ENCODE assay signal across 12 cellular contexts in the genomic region with DNA sequence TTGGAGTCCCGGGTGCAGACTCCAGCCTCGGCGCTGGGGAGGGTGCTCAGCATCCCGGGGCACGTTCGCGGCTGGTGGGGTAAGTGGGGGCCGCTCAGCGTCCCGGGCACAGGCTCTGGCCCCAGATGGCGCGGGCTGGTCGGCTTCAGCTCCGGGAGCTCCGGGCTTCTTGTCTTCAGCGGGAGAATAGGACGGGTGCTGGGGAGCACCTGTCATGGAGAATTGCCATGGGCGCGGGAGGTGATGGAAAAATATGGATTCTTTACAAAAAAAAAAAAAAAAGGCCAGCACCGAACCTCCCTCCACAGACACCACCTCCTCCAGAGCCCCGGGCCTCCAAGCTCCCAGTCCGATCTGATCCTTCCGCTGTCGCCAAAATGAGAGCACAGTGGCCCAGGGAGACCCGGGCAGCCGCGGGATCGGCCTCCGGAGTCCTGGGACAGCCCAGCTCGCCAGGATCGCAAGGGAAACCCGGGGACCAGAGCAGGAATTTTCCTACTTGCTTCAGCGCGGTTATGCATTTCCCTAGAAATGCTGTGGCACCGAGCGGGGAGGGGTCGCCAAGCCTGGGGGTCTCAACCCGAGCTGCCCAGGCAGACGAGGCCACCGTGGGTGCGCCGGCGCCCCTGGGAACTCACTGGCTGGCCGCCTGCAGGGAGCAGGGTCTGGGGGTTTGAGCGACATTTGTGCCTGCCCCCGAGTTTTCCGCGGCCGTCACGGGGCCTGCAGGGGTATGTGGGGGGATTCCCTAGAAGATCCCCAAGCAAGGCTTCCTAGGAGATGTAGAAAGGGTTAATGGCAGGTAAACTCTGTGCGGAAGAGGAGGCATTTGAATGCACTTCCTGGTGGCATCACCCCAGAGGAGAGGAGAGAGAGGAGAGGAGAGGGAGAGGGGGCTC.
DNase-seq lines count a peak whose midpoint lies in the region; ATAC-seq and TF ChIP-seq lines count a peak whose summit lies in the region.
"Had no signal": no experiment of that assay in that cellular context is flagged by ENCODE, and none has a peak within 500 bp of the region (broad histone marks: within the 10 kb centered on the region; RNA-seq: fewer than 3 reads in every experiment).

No MANE protein-coding gene starts in this region.

- ATAC-seq in left ventricle myocardium superior, result no peak
- ATAC-seq in upper lobe of right lung, result no peak
- ATAC-seq in GM19023 (IDR thresholded peaks at IDR 0.05; ENCODE audit: unreplicated experiment), result no peak
- no peak for ATAC-seq in GM18520 (IDR thresholded peaks at IDR 0.05; ENCODE audit: unreplicated experiment)

- H3K4me3 ChIP-seq in cardiac muscle cell (peak overlapping the region; percentile 46), neural cell (ENCODE audit: low read length) (peak overlapping the region; percentile 89), upper lobe of right lung (peak overlapping the region; percentile 39)
- H3K4me3 ChIP-seq: SJCRH30 had no signal

- no peaks in the 10 kb centered on the region for H4K20me1 ChIP-seq in neural cell (ENCODE audit: insufficient read depth)

- H3K9me2 ChIP-seq in neural cell (ENCODE audit: insufficient read depth, low read length), result no peaks in the 10 kb centered on the region

- intact Hi-C loops in left ventricle myocardium superior (cut with micrococcal nuclease) (no loop called here), upper lobe of right lung (cut with DNase I) (no loop called here)

- peak overlapping the region; percentile 40 for H2AFZ ChIP-seq in neural cell (ENCODE audit: low read depth, low read length)

- H3K9ac ChIP-seq in neural cell (ENCODE audit: low read length), result peak overlapping the region; percentile 77

- peaks cover 51% of the 10 kb centered on the region for H3K27me3 ChIP-seq in cardiac muscle cell
- no peaks in the 10 kb centered on the region for H3K27me3 ChIP-seq in neural cell (ENCODE audit: insufficient read depth, low read depth, low read length)
- peaks cover 53% of the 10 kb centered on the region for H3K27me3 ChIP-seq in upper lobe of right lung

- no peak for TF ChIP-seq EP300 in neural cell (conservative IDR thresholded peaks at IDR 0.05; ENCODE audit: poor library complexity, severe bottlenecking)

- H3K79me2 ChIP-seq in neural cell (replicated peaks; ENCODE audit: insufficient read depth, low read length), result no peaks in the 10 kb centered on the region

- H3K27ac ChIP-seq in cardiac muscle cell, result no peak overlapping the region
- H3K27ac ChIP-seq in neural cell (ENCODE audit: low read length), result no peak overlapping the region
- H3K27ac ChIP-seq in upper lobe of right lung, result no peak overlapping the region
- H3K27ac ChIP-seq: esophagus squamous epithelium, SJCRH30, uterus had no signal

- TF ChIP-seq RAD21 in neural cell (conservative IDR thresholded peaks at IDR 0.05), result no peak

- no peak for DNase-seq in cardiac muscle cell (ENCODE audit: low read depth in 1 of 2, low spot score in 1 of 2)
- no peak for DNase-seq in left ventricle myocardium superior
- peak; percentile 50 for DNase-seq in ecto neural progenitor cell (ENCODE audit: low spot score)
- DNase-seq in upper lobe of right lung, result peak; percentile 63
- DNase-seq in middle frontal gyrus (ENCODE audit: extremely low spot score, low spot score), result no peak
- DNase-seq: activated CD4-positive, alpha-beta T cell treated with anti-CD3 and anti-CD28 coated beads, Interleukin-2, amount 50 U/mL, for 4 hours; esophagus squamous epithelium had no signal

- no peaks in the 10 kb centered on the region for H3K36me3 ChIP-seq in cardiac muscle cell
- H3K36me3 ChIP-seq in neural cell (ENCODE audit: insufficient read depth, low read length), result no peaks in the 10 kb centered on the region
- H3K36me3 ChIP-seq in upper lobe of right lung, result no peaks in the 10 kb centered on the region
- H3K36me3 ChIP-seq: esophagus squamous epithelium, SJCRH30, uterus had no signal

- TF ChIP-seq CTCF in cardiac muscle cell (IDR thresholded peaks at IDR 0.05; ENCODE audit: low read depth, low read length) (no peak), neural cell (IDR thresholded peaks at IDR 0.05; ENCODE audit: poor library complexity, severe bottlenecking) (no peak), upper lobe of right lung (IDR thresholded peaks at IDR 0.05) (no peak)

- no peaks in the 10 kb centered on the region for H3K4me1 ChIP-seq in cardiac muscle cell (ENCODE audit: low read depth)
- H3K4me1 ChIP-seq in upper lobe of right lung, result no peaks in the 10 kb centered on the region
- H3K4me1 ChIP-seq: SJCRH30, uterus had no signal

- H3K4me2 ChIP-seq in neural cell (ENCODE audit: low read length), result peak overlapping the region; percentile 47

- H3K9me3 ChIP-seq in cardiac muscle cell (ENCODE audit: low read depth) (no peaks in the 10 kb centered on the region), neural cell (ENCODE audit: low read length) (no peaks in the 10 kb centered on the region), upper lobe of right lung (no peaks in the 10 kb centered on the region)
- H3K9me3 ChIP-seq: esophagus squamous epithelium, SJCRH30, uterus had no signal

- no peaks in the 10 kb centered on the region for H3F3A ChIP-seq in neural cell (ENCODE audit: insufficient read depth, low read length, poor library complexity, severe bottlenecking)

TF ChIP-seq in neural cell, 6 proteins besides CTCF, POLR2A, EP300 and RAD21:
- TF ChIP-seq SMC3 (conservative IDR thresholded peaks at IDR 0.05; ENCODE audit: poor library complexity), result peak; percentile 11
- no peak for TF ChIP-seq EZH2 (IDR thresholded peaks at IDR 0.05; ENCODE audit: borderline replicate concordance, insufficient read depth, low read length, poor library complexity, severe bottlenecking)
- TF ChIP-seq, protein P1, sequence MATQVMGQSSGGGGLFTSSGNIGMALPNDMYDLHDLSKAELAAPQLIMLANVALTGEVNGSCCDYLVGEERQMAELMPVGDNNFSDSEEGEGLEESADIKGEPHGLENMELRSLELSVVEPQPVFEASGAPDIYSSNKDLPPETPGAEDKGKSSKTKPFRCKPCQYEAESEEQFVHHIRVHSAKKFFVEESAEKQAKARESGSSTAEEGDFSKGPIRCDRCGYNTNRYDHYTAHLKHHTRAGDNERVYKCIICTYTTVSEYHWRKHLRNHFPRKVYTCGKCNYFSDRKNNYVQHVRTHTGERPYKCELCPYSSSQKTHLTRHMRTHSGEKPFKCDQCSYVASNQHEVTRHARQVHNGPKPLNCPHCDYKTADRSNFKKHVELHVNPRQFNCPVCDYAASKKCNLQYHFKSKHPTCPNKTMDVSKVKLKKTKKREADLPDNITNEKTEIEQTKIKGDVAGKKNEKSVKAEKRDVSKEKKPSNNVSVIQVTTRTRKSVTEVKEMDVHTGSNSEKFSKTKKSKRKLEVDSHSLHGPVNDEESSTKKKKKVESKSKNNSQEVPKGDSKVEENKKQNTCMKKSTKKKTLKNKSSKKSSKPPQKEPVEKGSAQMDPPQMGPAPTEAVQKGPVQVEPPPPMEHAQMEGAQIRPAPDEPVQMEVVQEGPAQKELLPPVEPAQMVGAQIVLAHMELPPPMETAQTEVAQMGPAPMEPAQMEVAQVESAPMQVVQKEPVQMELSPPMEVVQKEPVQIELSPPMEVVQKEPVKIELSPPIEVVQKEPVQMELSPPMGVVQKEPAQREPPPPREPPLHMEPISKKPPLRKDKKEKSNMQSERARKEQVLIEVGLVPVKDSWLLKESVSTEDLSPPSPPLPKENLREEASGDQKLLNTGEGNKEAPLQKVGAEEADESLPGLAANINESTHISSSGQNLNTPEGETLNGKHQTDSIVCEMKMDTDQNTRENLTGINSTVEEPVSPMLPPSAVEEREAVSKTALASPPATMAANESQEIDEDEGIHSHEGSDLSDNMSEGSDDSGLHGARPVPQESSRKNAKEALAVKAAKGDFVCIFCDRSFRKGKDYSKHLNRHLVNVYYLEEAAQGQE (IDR thresholded peaks at IDR 0.05; ENCODE audit: borderline replicate concordance), result peak; percentile 61
- TF ChIP-seq POLR2AphosphoS5 (IDR thresholded peaks at IDR 0.05), result no peak
- TF ChIP-seq TAF1 (IDR thresholded peaks at IDR 0.05; ENCODE audit: low read depth), result peak; percentile 6
- no peak for TF ChIP-seq MXI1 (conservative IDR thresholded peaks at IDR 0.05; ENCODE audit: poor library complexity, severe bottlenecking)
TF ChIP-seq in neural cell: peak in this region for 3.

Comparison
In these comparisons a context has a peak if more than half of its experiments do, and no peak if none do; other contexts are left out.
1. DNase-seq: peak in ecto neural progenitor cell (single experiment) and upper lobe of right lung (single experiment); none in cardiac muscle cell (0 of 2), left ventricle myocardium superior (single experiment) and middle frontal gyrus (single experiment).
2. H3K4me3 ChIP-seq: peak in every context shown above with its lines; median percentile 89 in neural cell; 46 in cardiac muscle cell; 39 in upper lobe of right lung.